In genomic region chr10:120392671-120393079, GRCh38 we compare ENCODE assay signal across 15 cellular contexts.
"Had no signal": no experiment of that assay in that cellular context is flagged by ENCODE, and none has a peak within 500 bp of the region (broad histone marks: within the 10 kb centered on the region; RNA-seq: fewer than 3 reads in every experiment).

No MANE protein-coding gene starts in this region.

- H3K9me3 Mint-ChIP-seq: activated T-helper 17 cell treated with anti-CD3 and anti-CD28 coated beads, Interleukin-2, amount 50 U/mL, for 72 hours had no signal

- H3K36me3 ChIP-seq: ascending aorta, breast epithelium, lower lobe of right lung, ovary had no signal

- H3K4me3 ChIP-seq: ascending aorta, breast epithelium, lower lobe of right lung, ovary had no signal

- H3K4me1 ChIP-seq: ascending aorta, breast epithelium, foreskin keratinocyte, lower lobe of right lung had no signal

- H3K27ac ChIP-seq: ascending aorta, breast epithelium, foreskin keratinocyte, lower lobe of right lung, ovary had no signal

- H3K4me3 Mint-ChIP-seq: activated naive CD8-positive, alpha-beta T cell treated with anti-CD3 and anti-CD28 coated beads, Interleukin-2, amount 50 U/mL, for 24 hours; activated T-helper 17 cell treated with anti-CD3 and anti-CD28 coated beads, Interleukin-2, amount 50 U/mL, for 72 hours; naive B cell; stimulated activated effector memory CD8-positive, alpha-beta T cell treated with anti-CD3 and anti-CD28 coated beads, Interleukin-12 subunit alpha, Interleukin-12 subunit beta, amount 100 ng/mL, for 72 hours had no signal

- H3K27me3 ChIP-seq: ascending aorta, breast epithelium, ovary had no signal

- DNase-seq: activated CD4-positive, alpha-beta T cell treated with anti-CD3 and anti-CD28 coated beads, Interleukin-2, amount 50 U/mL, for 1 hour; activated naive CD4-positive, alpha-beta T cell treated with Interleukin-2 at 50 U/mL for 16 hours; activated naive CD8-positive, alpha-beta T cell treated with anti-CD3 and anti-CD28 coated beads, Interleukin-2, amount 50 U/mL, for 24 hours; cerebellar nuclear complex; effector CD8-positive, alpha-beta T cell; foreskin keratinocyte; glutamatergic neuron; lower lobe of right lung; midbrain; naive B cell; ovary had no signal

- H3K27ac Mint-ChIP-seq: activated naive CD8-positive, alpha-beta T cell treated with anti-CD3 and anti-CD28 coated beads, Interleukin-2, amount 50 U/mL, for 24 hours; activated T-helper 17 cell treated with anti-CD3 and anti-CD28 coated beads, Interleukin-2, amount 50 U/mL, for 72 hours; naive B cell; stimulated activated effector memory CD8-positive, alpha-beta T cell treated with anti-CD3 and anti-CD28 coated beads, Interleukin-12 subunit alpha, Interleukin-12 subunit beta, amount 100 ng/mL, for 72 hours had no signal

- ATAC-seq: activated naive CD8-positive, alpha-beta T cell treated with anti-CD3 and anti-CD28 coated beads, Interleukin-2, amount 50 U/mL, for 24 hours; activated T-helper 17 cell treated with anti-CD3 and anti-CD28 coated beads, Interleukin-2, amount 50 U/mL, for 72 hours; stimulated activated effector memory CD8-positive, alpha-beta T cell treated with anti-CD3 and anti-CD28 coated beads, Interleukin-12 subunit alpha, Interleukin-12 subunit beta, amount 100 ng/mL, for 72 hours had no signal

- H3K9me3 ChIP-seq: ascending aorta, breast epithelium, lower lobe of right lung, ovary had no signal

- H3K36me3 Mint-ChIP-seq: naive B cell; stimulated activated effector memory CD8-positive, alpha-beta T cell treated with anti-CD3 and anti-CD28 coated beads, Interleukin-12 subunit alpha, Interleukin-12 subunit beta, amount 100 ng/mL, for 72 hours had no signal

- H3K4me1 Mint-ChIP-seq: activated naive CD8-positive, alpha-beta T cell treated with anti-CD3 and anti-CD28 coated beads, Interleukin-2, amount 50 U/mL, for 24 hours; activated T-helper 17 cell treated with anti-CD3 and anti-CD28 coated beads, Interleukin-2, amount 50 U/mL, for 72 hours; naive B cell; stimulated activated effector memory CD8-positive, alpha-beta T cell treated with anti-CD3 and anti-CD28 coated beads, Interleukin-12 subunit alpha, Interleukin-12 subunit beta, amount 100 ng/mL, for 72 hours had no signal
